ENCODE assay signal across 24 cellular contexts in genomic region chr4:137025484-137026059, GRCh38.
"Had no signal": no experiment of that assay in that cellular context is flagged by ENCODE, and none has a peak within 500 bp of the region (broad histone marks: within the 10 kb centered on the region; RNA-seq: fewer than 3 reads in every experiment).

No MANE protein-coding gene starts in this region.

- H2AFZ ChIP-seq: parathyroid adenoma had no signal

- H3K9me3 ChIP-seq: gastrocnemius medialis, left lung, neutrophil, prostate gland, right atrium auricular region, stomach, thyroid gland had no signal

- FAIRE-seq: islet of Langerhans had no signal

- ATAC-seq: effector memory CD8-positive, alpha-beta T cell; gastrocnemius medialis; left cardiac atrium; left lung; naive thymus-derived CD4-positive, alpha-beta T cell; sciatic nerve had no signal

- H3K4me1 ChIP-seq: gastrocnemius medialis, left lung, parathyroid adenoma, prostate gland, right atrium auricular region, stomach, thyroid gland had no signal

- H3K79me2 ChIP-seq: parathyroid adenoma had no signal

- DNase-seq: cortex of kidney; effector memory CD8-positive, alpha-beta T cell; foreskin fibroblast; gastrocnemius medialis; head of caudate nucleus; left cardiac atrium; left lung; mesenchymal stem cell; midbrain; naive thymus-derived CD4-positive, alpha-beta T cell; stimulated activated CD4-positive, alpha-beta T cell treated with anti-CD3 and anti-CD28 coated beads, Interleukin-12 subunit alpha, Interleukin-12 subunit beta, amount 100 ng/mL, for 4 hours; stimulated activated CD4-positive, alpha-beta T cell treated with anti-CD3 and anti-CD28 coated beads, Interleukin-1b, Interleukin-23, amount 100 ng/mL, for 48 hours; stimulated activated CD4-positive, alpha-beta T cell treated with anti-CD3 and anti-CD28 coated beads, Interleukin-4, amount 100 ng/mL, for 1 hour; stimulated activated CD8-positive, alpha-beta memory T cell treated with anti-CD3 and anti-CD28 coated beads, Interleukin-4, amount 100 ng/mL, for 48 hours; stimulated activated naive CD4-positive, alpha-beta T cell; stomach; thyroid gland had no signal

- H3K36me3 ChIP-seq: gastrocnemius medialis, left lung, neutrophil, prostate gland, right atrium auricular region, stomach, thyroid gland had no signal

- H3K27ac ChIP-seq: gastrocnemius medialis, left lung, neutrophil, parathyroid adenoma, prostate gland, right atrium auricular region, stomach, thyroid gland had no signal

- H3K27me3 ChIP-seq: gastrocnemius medialis, left lung, neutrophil, right atrium auricular region, stomach, thyroid gland had no signal

- H3K9ac ChIP-seq: parathyroid adenoma had no signal

- H3K4me3 ChIP-seq: gastrocnemius medialis, left lung, prostate gland, right atrium auricular region, smooth muscle cell, stomach, thyroid gland had no signal

- H3K4me2 ChIP-seq: smooth muscle cell had no signal
